12 cellular contexts compared by ENCODE assay signal in genomic region chr17:47277921-47278320, GRCh38. TPM values are rescaled to one million over a fixed set of nuclear protein-coding genes. Genes with fewer than 3 reads are reported as not detected.
DNase-seq lines count a peak whose midpoint lies in the region; ATAC-seq and TF ChIP-seq lines count a peak whose summit lies in the region.
"Had no signal": no experiment of that assay in that cellular context is flagged by ENCODE, and none has a peak within 500 bp of the region (broad histone marks: within the 10 kb centered on the region; RNA-seq: fewer than 3 reads in every experiment).

No MANE protein-coding gene starts in this region.

- no peak overlapping the region for H2AFZ ChIP-seq in IMR-90 (replicated peaks; ENCODE audit: low read length, poor library complexity)
- H2AFZ ChIP-seq in neural progenitor cell (replicated peaks), result no peak overlapping the region

- peak overlapping the region; percentile 75 for H3K18ac ChIP-seq in IMR-90 (ENCODE audit: low read depth, low read length)

- H2AK9ac ChIP-seq in IMR-90 (replicated peaks; ENCODE audit: low read depth, low read length, poor library complexity), result no peak overlapping the region

- H2BK120ac ChIP-seq in IMR-90 (ENCODE audit: low read depth, low read length), result peak overlapping the region; percentile 99

- peaks cover 64% of the 10 kb centered on the region for H3K4me1 Mint-ChIP-seq in chondrocyte (ENCODE audit: low read depth)
- H3K4me1 Mint-ChIP-seq in neural progenitor cell, result peaks cover 60% of the 10 kb centered on the region

- H3K36me3 ChIP-seq in IMR-90 (ENCODE audit: control insufficient read depth, insufficient read depth, low read length) (no peaks in the 10 kb centered on the region), neural progenitor cell (no peaks in the 10 kb centered on the region), tibial nerve (no peaks in the 10 kb centered on the region), body of pancreas (replicated peaks in 1 of 2; ENCODE audit: insufficient read depth in 1 of 2, low read depth in 2 of 2) (no peaks in the 10 kb centered on the region)

- peak overlapping the region; percentile 98 for H2AK5ac ChIP-seq in IMR-90 (ENCODE audit: low read depth, low read length)

- H4K20me1 ChIP-seq in IMR-90 (ENCODE audit: insufficient read depth, low read length) (peaks cover 6% of the 10 kb centered on the region; the same call in 1 of the 2 replicates), neural progenitor cell (ENCODE audit: low read depth) (no peaks in the 10 kb centered on the region)

- no peaks in the 10 kb centered on the region for H3K36me3 Mint-ChIP-seq in chondrocyte (ENCODE audit: low read depth)
- no peaks in the 10 kb centered on the region for H3K36me3 Mint-ChIP-seq in neural progenitor cell
- H3K36me3 Mint-ChIP-seq: WTC11 had no signal

- POLR2A ChIA-PET in IMR-90 (lab: Charles Lee; ENCODE audit: unreplicated experiment), result no interaction called here

- peak overlapping the region; percentile 99 for H4K91ac ChIP-seq in IMR-90 (ENCODE audit: insufficient read depth, low read depth, low read length)

- H3K27ac Mint-ChIP-seq in chondrocyte (ENCODE audit: unreplicated experiment), result peak overlapping the region; percentile 100
- peak overlapping the region; percentile 7 for H3K27ac Mint-ChIP-seq in neural progenitor cell
- H3K27ac Mint-ChIP-seq: activated naive CD4-positive, alpha-beta T cell treated with anti-CD3 and anti-CD28 coated beads for 36 hours; WTC11 had no signal

- peak overlapping the region; percentile 58; the same call in 2 of the 3 replicates for H2BK15ac ChIP-seq in IMR-90 (ENCODE audit: low read depth, low read length)

- H2BK5ac ChIP-seq in IMR-90 (ENCODE audit: low read depth, low read length, poor library complexity, severe bottlenecking), result peak overlapping the region; percentile 93

- H3K27me3 ChIP-seq in IMR-90 (ENCODE audit: control insufficient read depth, insufficient read depth, low read length) (no peaks in the 10 kb centered on the region), neural progenitor cell (no peaks in the 10 kb centered on the region), tibial nerve (no peaks in the 10 kb centered on the region), body of pancreas (no peaks in the 10 kb centered on the region)

- DNase-seq in IMR-90 (peak; percentile 65), chondrocyte (ENCODE audit: low spot score) (no peak), neural progenitor cell (ENCODE audit: low spot score) (no peak), tibial nerve (ENCODE audit: low spot score in 2 of 2) (no peak), pons (ENCODE audit: low spot score) (no peak), body of pancreas (no peak)
- DNase-seq: activated naive CD4-positive, alpha-beta T cell treated with anti-CD3 and anti-CD28 coated beads for 36 hours; cerebellar nuclear complex; NCI-H187 had no signal

- H3K56ac ChIP-seq in IMR-90 (ENCODE audit: extremely low read depth, insufficient read depth, low read length), result peak overlapping the region; percentile 48; the same call in 1 of the 2 replicates

- no peaks in the 10 kb centered on the region for H3K79me2 ChIP-seq in neural progenitor cell (ENCODE audit: low read depth)

- intact Hi-C loops in IMR-90 (cut with micrococcal nuclease), result loop anchor here (2.0 kb wide), 2 partner anchors 27 to 37 kb away; no protein-coding TSS in a partner anchor
- intact Hi-C loops in body of pancreas (cut with DNase I), result no loop called here

- H2BK20ac ChIP-seq in IMR-90 (ENCODE audit: low read depth, low read length), result peak overlapping the region; percentile 72; the same call in 1 of the 2 replicates

- H4K5ac ChIP-seq in IMR-90 (ENCODE audit: low read depth, low read length), result peak overlapping the region; percentile 54; the same call in 1 of the 2 replicates

- peaks cover 9 to 66% of the 10 kb centered on the region in 2 experiments; a peak in 3 of 4 replicates for H3K79me1 ChIP-seq in IMR-90 (ENCODE audit: low read depth in 1 of 2, low read length in 2 of 2)

- H3K9me3 Mint-ChIP-seq in chondrocyte (ENCODE audit: low read depth), result no peaks in the 10 kb centered on the region
- no peaks in the 10 kb centered on the region for H3K9me3 Mint-ChIP-seq in neural progenitor cell
- H3K9me3 Mint-ChIP-seq: activated naive CD4-positive, alpha-beta T cell treated with anti-CD3 and anti-CD28 coated beads for 36 hours; WTC11 had no signal

- no CpG with 5 or more reads among the region's 1 CpG for WGBS in IMR-90 (ENCODE audit: extremely low coverage in 2 of 2, insufficient read length in 1 of 2), 2 experiments
- whole genome bisulfite sequencing in tibial nerve, 2 donors, result 95 to 97% methylated on average over 1 of the region's 1 CpG
- 93 to 94% methylated on average over 1 of the region's 1 CpG for WGBS in body of pancreas, 2 donors

- CTCF ChIA-PET in IMR-90 (lab: Yijun Ruan, JAX), result no interaction called here

- peak overlapping the region; percentile 83 for H3K27ac ChIP-seq in IMR-90 (ENCODE audit: insufficient read depth, low read length)
- no peak overlapping the region for H3K27ac ChIP-seq in neural progenitor cell
- peak overlapping the region in 3 of 4 donors; percentile 73 to 89 (median 89) for H3K27ac ChIP-seq in tibial nerve
- H3K27ac ChIP-seq in body of pancreas, result no peak overlapping the region

- ATAC-seq in IMR-90 (ENCODE audit: low read depth) (peak; percentile 6; the same call in 1 of the 2 replicates), GM21786 (IDR thresholded peaks at IDR 0.05; ENCODE audit: unreplicated experiment) (no peak), body of pancreas (no peak)
- ATAC-seq: WTC11 had no signal

- peak overlapping the region; percentile 98 for H3K4ac ChIP-seq in IMR-90 (ENCODE audit: low read depth, low read length)

- TF ChIP-seq POLR2A in IMR-90 (IDR thresholded peaks at IDR 0.05; ENCODE audit: low read depth, low read length), result no peak
- TF ChIP-seq POLR2A in tibial nerve (IDR thresholded peaks at IDR 0.05), result no peak
- no peak for TF ChIP-seq POLR2A in body of pancreas (IDR thresholded peaks at IDR 0.05)

- 0 out of 2 replicates have a peak overlapping the region, but pooled peaks have one; percentile 7 for H3K9ac ChIP-seq in IMR-90 (ENCODE audit: low read depth, low read length)
- H3K9ac ChIP-seq in neural progenitor cell, result no peak overlapping the region

- H3K9me3 ChIP-seq in IMR-90 (ENCODE audit: control insufficient read depth, insufficient read depth, low read length) (no peaks in the 10 kb centered on the region), neural progenitor cell (ENCODE audit: low read depth) (no peaks in the 10 kb centered on the region), tibial nerve (no peaks in the 10 kb centered on the region), body of pancreas (no peaks in the 10 kb centered on the region)

- BruUV-seq in IMR-90 (replicated peaks; lab: Mats Ljungman, UMichigan), result no TSS peak

- H3K4me2 ChIP-seq in IMR-90 (ENCODE audit: low read depth, low read length) (no peak overlapping the region; the same call in 1 of the 2 replicates), neural progenitor cell (no peak overlapping the region)

- peak overlapping the region; percentile 93 to 97; a peak in 3 of 4 replicates for H4K8ac ChIP-seq in IMR-90 (ENCODE audit: low read depth in 2 of 2, low read length in 2 of 2)

- peak overlapping the region; percentile 84 for H3K14ac ChIP-seq in IMR-90 (replicated peaks; ENCODE audit: low read depth, low read length)

- in situ Hi-C loops in IMR-90 (cut with MboI; ENCODE audit: low sequenced_read_pairs), result no loop called here

- peaks cover 60% of the 10 kb centered on the region for H3K9me1 ChIP-seq in IMR-90 (ENCODE audit: insufficient read depth, low read length)

- no peak overlapping the region for H3K4me3 Mint-ChIP-seq in chondrocyte (ENCODE audit: unreplicated experiment)
- H3K4me3 Mint-ChIP-seq in neural progenitor cell, result no peak overlapping the region
- H3K4me3 Mint-ChIP-seq: activated naive CD4-positive, alpha-beta T cell treated with anti-CD3 and anti-CD28 coated beads for 36 hours; WTC11 had no signal

- peaks cover 54% of the 10 kb centered on the region for H3K4me1 ChIP-seq in IMR-90 (ENCODE audit: control insufficient read depth, insufficient read depth, low read length)
- H3K4me1 ChIP-seq in neural progenitor cell, result peaks cover 20% of the 10 kb centered on the region
- peaks cover 0 to 75% (median 53%) of the 10 kb centered on the region in 4 donors for H3K4me1 ChIP-seq in tibial nerve
- peaks cover 25% of the 10 kb centered on the region for H3K4me1 ChIP-seq in body of pancreas

- no peak for TF ChIP-seq EP300 in tibial nerve (IDR thresholded peaks at IDR 0.05)

- H3F3A ChIP-seq in neural progenitor cell (ENCODE audit: low read depth), result peaks cover 7% of the 10 kb centered on the region

- H3K27me3 Mint-ChIP-seq in chondrocyte (ENCODE audit: low read depth), result no peaks in the 10 kb centered on the region
- peaks cover 16% of the 10 kb centered on the region for H3K27me3 Mint-ChIP-seq in neural progenitor cell (ENCODE audit: insufficient read depth, low read depth)

- TF ChIP-seq RAD21 in IMR-90 (IDR thresholded peaks at IDR 0.05; ENCODE audit: low read length), result no peak

- TF ChIP-seq CTCF in IMR-90 (conservative IDR thresholded peaks at IDR 0.05; ENCODE audit: low read depth, low read length) (no peak), chondrocyte (IDR thresholded peaks at IDR 0.05) (no peak), neural progenitor cell (IDR thresholded peaks at IDR 0.05) (no peak), tibial nerve (IDR thresholded peaks at IDR 0.05) (no peak), body of pancreas (IDR thresholded peaks at IDR 0.05) (no peak)

- H3K23ac ChIP-seq in IMR-90 (ENCODE audit: low read depth, low read length), result no peak overlapping the region

- dilution Hi-C loops in IMR-90 (cut with HindIII; ENCODE audit: low sequenced_read_pairs, unreplicated experiment), result no loop called here

- no peak overlapping the region for H3K4me3 ChIP-seq in IMR-90 (ENCODE audit: insufficient read depth, low read depth, low read length)
- no peak overlapping the region for H3K4me3 ChIP-seq in neural progenitor cell
- H3K4me3 ChIP-seq in tibial nerve, result no peak overlapping the region
- H3K4me3 ChIP-seq in body of pancreas, result no peak overlapping the region

RNA-seq across cellular contexts. Expression of gene ITGB3, which starts 24.3 kb away (rescaled TPM):
- 14.4 and 17.6 TPM in 2 replicates for total RNA-seq in IMR-90 (2012; rRNA removed)
- 9.0 and 9.8 TPM in 2 replicates for polyA plus RNA-seq in IMR-90 (2012; rRNA removed)
- polyA plus RNA-seq in IMR-90 (2012; cell fraction: cytosol; rRNA removed), result 5.7 and 6.6 TPM in 2 replicates
- 2.9 and 7.5 TPM in 2 replicates for polyA plus RNA-seq in IMR-90 (2012; cell fraction: nucleus; rRNA removed; ENCODE audit: low replicate concordance)
- total RNA-seq in chondrocyte, result 0.85 to 11.4 TPM (median 10.5 TPM) in 3 replicates
- 0.47 TPM in 1 of 2 replicates, not detected in the other for total RNA-seq in neural progenitor cell (ENCODE audit: low replicate concordance)
- total RNA-seq in tibial nerve, result 10 to 100 TPM; 17.5 to 26.7 (median 22.1) TPM
- total RNA-seq in body of pancreas, result 1 to 10 TPM; 2.0 to 2.1 TPM
- total RNA-seq: activated naive CD4-positive, alpha-beta T cell treated with anti-CD3 and anti-CD28 coated beads for 36 hours had no signal
- polyA plus RNA-seq: neural cell had no signal

RNA-seq across cellular contexts. Expression of gene EFCAB13, which starts 45.8 kb away (rescaled TPM):
- total RNA-seq in IMR-90 (2012; rRNA removed) (1.1 and 1.4 TPM in 2 replicates), chondrocyte (1.5 to 3.2 TPM (median 2.5 TPM) in 3 replicates), neural progenitor cell (ENCODE audit: low replicate concordance) (1.1 and 2.7 TPM in 2 replicates), tibial nerve (10 to 100 TPM in 2 of 4 donors, 1 to 10 TPM in 2; 6.5 to 15.1 (median 10.2) TPM), body of pancreas (10 to 100 TPM in 1 of 2 donors, 1 to 10 TPM in 1; 2.6 to 10.6 TPM)
- 0.22 and 0.77 TPM in 2 replicates for polyA plus RNA-seq in IMR-90 (2012; rRNA removed)
- polyA plus RNA-seq in IMR-90 (2012; cell fraction: cytosol; rRNA removed), result 0.08 and 0.10 TPM in 2 replicates
- polyA plus RNA-seq in IMR-90 (2012; cell fraction: nucleus; rRNA removed; ENCODE audit: low replicate concordance), result 0.34 and 1.7 TPM in 2 replicates

Comparison
In these comparisons a context has a peak if more than half of its experiments do, and no peak if none do; other contexts are left out.
1. H3K27ac ChIP-seq: peak in IMR-90 (single experiment) and tibial nerve (3 of 4); none in neural progenitor cell (single experiment) and body of pancreas (0 of 4).